ENCODE assay signal across 17 cellular contexts in the genomic region with DNA sequence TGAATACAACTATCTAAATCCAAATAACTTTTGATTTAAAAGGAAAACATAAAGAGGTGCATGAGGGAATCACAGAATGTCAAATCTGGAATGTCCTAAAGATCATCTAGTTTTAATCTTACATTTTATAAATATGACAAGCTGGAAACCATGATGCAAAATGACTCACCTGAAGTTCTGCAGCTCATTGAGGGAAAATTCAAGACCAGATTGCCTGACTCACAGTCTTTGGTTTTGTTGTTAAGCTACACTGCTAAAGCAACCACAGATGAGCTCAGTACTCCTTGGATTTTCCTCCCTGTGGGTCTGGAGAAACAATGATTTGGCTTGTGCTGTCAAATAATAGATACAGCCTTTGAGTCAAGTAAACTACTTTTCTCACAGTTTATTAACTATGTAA. TPM values are rescaled to one million over a fixed set of nuclear protein-coding genes. Genes with fewer than 3 reads are reported as not detected.
DNase-seq lines count a peak whose midpoint lies in the region; ATAC-seq and TF ChIP-seq lines count a peak whose summit lies in the region.
"Had no signal": no experiment of that assay in that cellular context is flagged by ENCODE, and none has a peak within 500 bp of the region (broad histone marks: within the 10 kb centered on the region; RNA-seq: fewer than 3 reads in every experiment).

No MANE protein-coding gene starts in this region.

- no peak overlapping the region for H4K91ac ChIP-seq in IMR-90 (ENCODE audit: insufficient read depth, low read depth, low read length)

- H4K8ac ChIP-seq in IMR-90 (ENCODE audit: low read depth in 2 of 2, low read length in 2 of 2): no peak overlapping the region

- H3K56ac ChIP-seq in IMR-90 (ENCODE audit: extremely low read depth, insufficient read depth, low read length): no peak overlapping the region

- peak; percentile 78 for DNase-seq in AG04449 (ENCODE audit: low read depth, low spot score)
- DNase-seq in IMR-90: peak; percentile 97
- peak; percentile 91 for DNase-seq in astrocyte of the hippocampus (ENCODE audit: low read depth, low spot score)
- peak; percentile 93 for DNase-seq in glomerular visceral epithelial cell (ENCODE audit: extremely low spot score)
- DNase-seq in spleen: no peak
- no peak for DNase-seq in glutamatergic neuron
- DNase-seq in WERI-Rb-1: no peak
- DNase-seq: activated CD4-positive, alpha-beta memory T cell treated with anti-CD3 and anti-CD28 coated beads for 36 hours; activated gamma-delta T cell; AML-193; cerebellar nuclear complex; NCI-H2227 treated with DMSO at 0.1 percent for 48 hours; upper lobe of left lung had no signal

- no peak for TF ChIP-seq POLR2A in IMR-90 (IDR thresholded peaks at IDR 0.05; ENCODE audit: low read depth, low read length)
- TF ChIP-seq POLR2A in spleen (IDR thresholded peaks at IDR 0.05): no peak

- no peak overlapping the region for H2BK5ac ChIP-seq in IMR-90 (ENCODE audit: low read depth, low read length, poor library complexity, severe bottlenecking)

- H3K4me1 ChIP-seq in IMR-90 (ENCODE audit: control insufficient read depth, insufficient read depth, low read length) (no peaks in the 10 kb centered on the region; the same call in 1 of the 2 replicates), spleen (no peaks in the 10 kb centered on the region)
- H3K4me1 ChIP-seq: upper lobe of left lung had no signal

- H3K27me3 Mint-ChIP-seq in glutamatergic neuron (ENCODE audit: unreplicated experiment): no peaks in the 10 kb centered on the region
- H3K27me3 Mint-ChIP-seq: activated CD4-positive, alpha-beta memory T cell treated with anti-CD3 and anti-CD28 coated beads for 36 hours; memory B cell had no signal

- no peak overlapping the region for H3K4ac ChIP-seq in IMR-90 (ENCODE audit: low read depth, low read length)

- H3K9me3 ChIP-seq in IMR-90 (ENCODE audit: control insufficient read depth, insufficient read depth, low read length) (no peaks in the 10 kb centered on the region), spleen (no peaks in the 10 kb centered on the region), WERI-Rb-1 (ENCODE audit: severe bottlenecking) (no peaks in the 10 kb centered on the region)
- H3K9me3 ChIP-seq: upper lobe of left lung had no signal

- H3K27ac Mint-ChIP-seq in glutamatergic neuron (ENCODE audit: unreplicated experiment): no peak overlapping the region
- H3K27ac Mint-ChIP-seq: activated CD4-positive, alpha-beta memory T cell treated with anti-CD3 and anti-CD28 coated beads for 36 hours; memory B cell had no signal

- dilution Hi-C loops in IMR-90 (cut with HindIII; ENCODE audit: low sequenced_read_pairs, unreplicated experiment): no loop called here

- POLR2A ChIA-PET in AG04449 (lab: Yijun Ruan, JAX): interaction anchor here (1.2 kb wide), 1 partner anchor 19 kb away, joined by 5 read pairs; the partner anchor contains the start of gene EDIL3
- POLR2A ChIA-PET in IMR-90 (lab: Charles Lee; ENCODE audit: unreplicated experiment): no interaction called here

- H2BK20ac ChIP-seq in IMR-90 (ENCODE audit: low read depth, low read length): no peak overlapping the region

- in situ Hi-C loops in IMR-90 (cut with MboI; ENCODE audit: low sequenced_read_pairs): no loop called here

- no peak overlapping the region for H3K4me3 Mint-ChIP-seq in glutamatergic neuron (ENCODE audit: unreplicated experiment)
- H3K4me3 Mint-ChIP-seq: activated CD4-positive, alpha-beta memory T cell treated with anti-CD3 and anti-CD28 coated beads for 36 hours; memory B cell had no signal

- no peak overlapping the region for H3K9ac ChIP-seq in IMR-90 (ENCODE audit: low read depth, low read length)

- CTCF ChIA-PET in AG04449 (lab: Yijun Ruan, JAX) (interaction anchor here (0.7 to 1.3 kb wide), 2 partner anchors 476 to 686 kb away, joined by 3 read pairs; no protein-coding TSS in a partner anchor), IMR-90 (lab: Yijun Ruan, JAX) (interaction anchor here (0.6 to 1.3 kb wide), 2 partner anchors 48 to 105 kb away, joined by 3 to 5 read pairs; no protein-coding TSS in a partner anchor)

- H3K4me3 ChIP-seq in AG04449 (ENCODE audit: low read depth, low read length) (no peak overlapping the region), IMR-90 (ENCODE audit: insufficient read depth, low read depth, low read length) (no peak overlapping the region), spleen (no peak overlapping the region), WERI-Rb-1 (ENCODE audit: low read depth, low read length) (no peak overlapping the region)
- H3K4me3 ChIP-seq: GM12878, upper lobe of left lung had no signal

- no peaks in the 10 kb centered on the region for H4K20me1 ChIP-seq in IMR-90 (ENCODE audit: insufficient read depth, low read length)

- no peak overlapping the region for H2BK120ac ChIP-seq in IMR-90 (ENCODE audit: low read depth, low read length)

- no peak overlapping the region for H2AFZ ChIP-seq in IMR-90 (replicated peaks; ENCODE audit: low read length, poor library complexity)

- no peak overlapping the region for H4K5ac ChIP-seq in IMR-90 (ENCODE audit: low read depth, low read length)

- H3K27ac ChIP-seq in IMR-90 (ENCODE audit: insufficient read depth, low read length): no peak overlapping the region
- H3K27ac ChIP-seq in spleen: no peak overlapping the region
- H3K27ac ChIP-seq in WERI-Rb-1: no peak overlapping the region
- H3K27ac ChIP-seq: HL-60, upper lobe of left lung had no signal

- no peak overlapping the region for H3K4me2 ChIP-seq in IMR-90 (ENCODE audit: low read depth, low read length)

- H3K36me3 Mint-ChIP-seq in glutamatergic neuron (ENCODE audit: unreplicated experiment): no peaks in the 10 kb centered on the region
- H3K36me3 Mint-ChIP-seq: activated CD4-positive, alpha-beta memory T cell treated with anti-CD3 and anti-CD28 coated beads for 36 hours; memory B cell had no signal

- H2AK9ac ChIP-seq in IMR-90 (replicated peaks; ENCODE audit: low read depth, low read length, poor library complexity): no peak overlapping the region

- H3K27me3 ChIP-seq in IMR-90 (ENCODE audit: control insufficient read depth, insufficient read depth, low read length) (no peaks in the 10 kb centered on the region), spleen (replicated peaks in 1 of 7) (no peaks in the 10 kb centered on the region), WERI-Rb-1 (ENCODE audit: insufficient read depth, low read depth, severe bottlenecking) (no peaks in the 10 kb centered on the region)
- H3K27me3 ChIP-seq: upper lobe of left lung had no signal

- no peak overlapping the region for H3K18ac ChIP-seq in IMR-90 (ENCODE audit: low read depth, low read length)

- TF ChIP-seq RAD21 in IMR-90 (IDR thresholded peaks at IDR 0.05; ENCODE audit: low read length): no peak

- no peaks in the 10 kb centered on the region for H3K79me1 ChIP-seq in IMR-90 (ENCODE audit: low read depth in 1 of 2, low read length in 2 of 2)

- no TSS peak for BruUV-seq in IMR-90 (replicated peaks; lab: Mats Ljungman, UMichigan)

- H3K23ac ChIP-seq in IMR-90 (ENCODE audit: low read depth, low read length): no peak overlapping the region

- no peaks in the 10 kb centered on the region for H3K4me1 Mint-ChIP-seq in glutamatergic neuron (ENCODE audit: low read depth, unreplicated experiment)
- H3K4me1 Mint-ChIP-seq: memory B cell had no signal

- H2AK5ac ChIP-seq in IMR-90 (ENCODE audit: low read depth, low read length): no peak overlapping the region

- ATAC-seq in IMR-90 (ENCODE audit: low read depth): peak; percentile 83
- ATAC-seq in HG02623 (IDR thresholded peaks at IDR 0.05; ENCODE audit: unreplicated experiment): no peak
- ATAC-seq: GM12878 had no signal

- H2BK15ac ChIP-seq in IMR-90 (ENCODE audit: low read depth, low read length): no peak overlapping the region

- no peaks in the 10 kb centered on the region; the same call in 1 of the 2 replicates for H3K9me1 ChIP-seq in IMR-90 (ENCODE audit: insufficient read depth, low read length)

- intact Hi-C loops in IMR-90 (cut with micrococcal nuclease) (no loop called here), spleen (cut with DNase I; ENCODE audit: low total_unique reads) (no loop called here)

- no peaks in the 10 kb centered on the region for H3K36me3 ChIP-seq in IMR-90 (ENCODE audit: control insufficient read depth, insufficient read depth, low read length)
- H3K36me3 ChIP-seq in spleen: no peaks in the 10 kb centered on the region
- H3K36me3 ChIP-seq in WERI-Rb-1: no peaks in the 10 kb centered on the region
- H3K36me3 ChIP-seq: upper lobe of left lung had no signal

- no peak for TF ChIP-seq CTCF in AG04449 (IDR thresholded peaks at IDR 0.05; ENCODE audit: insufficient read depth, low read length, missing control alignments)
- TF ChIP-seq CTCF in IMR-90 (conservative IDR thresholded peaks at IDR 0.05; ENCODE audit: low read depth, low read length): no peak
- no peak for TF ChIP-seq CTCF in spleen (IDR thresholded peaks at IDR 0.05 in 8 of 11, conservative IDR thresholded peaks at IDR 0.05 in 3 of 11)
- TF ChIP-seq CTCF in glutamatergic neuron (IDR thresholded peaks at IDR 0.05; ENCODE audit: partially characterized antibody, unreplicated experiment): no peak
- TF ChIP-seq CTCF in WERI-Rb-1 (IDR thresholded peaks at IDR 0.05; ENCODE audit: low read depth, low read length): no peak

- H3K9me3 Mint-ChIP-seq in glutamatergic neuron (ENCODE audit: unreplicated experiment): no peaks in the 10 kb centered on the region
- H3K9me3 Mint-ChIP-seq: activated CD4-positive, alpha-beta memory T cell treated with anti-CD3 and anti-CD28 coated beads for 36 hours; memory B cell had no signal

- H3K14ac ChIP-seq in IMR-90 (replicated peaks; ENCODE audit: low read depth, low read length): no peak overlapping the region

TF ChIP-seq in IMR-90, 13 proteins besides CTCF, POLR2A, EP300 and RAD21 (continues in another document):
- TF ChIP-seq NFE2L2 (IDR thresholded peaks at IDR 0.05; ENCODE audit: low read depth, low read length) (0 out of 2 replicates have a peak, but pooled peaks have one; percentile 23), ELK1 (IDR thresholded peaks at IDR 0.05; ENCODE audit: borderline replicate concordance, low read depth, low read length) (no peak), CHD1 (IDR thresholded peaks at IDR 0.05; ENCODE audit: low read depth, low read length) (no peak), FOS (IDR thresholded peaks at IDR 0.05; ENCODE audit: low read depth, low read length) (peak; percentile 89)

RNA-seq across cellular contexts. Expression of gene EDIL3, which starts 19.1 kb away (rescaled TPM):
- total RNA-seq in IMR-90 (2012; rRNA removed): 82.8 and 101 TPM in 2 replicates
- polyA plus RNA-seq in IMR-90 (2012; rRNA removed): 43.7 and 55.5 TPM in 2 replicates
- polyA plus RNA-seq in IMR-90 (2012; cell fraction: cytosol; rRNA removed): 10.6 and 11.1 TPM in 2 replicates
- polyA plus RNA-seq in IMR-90 (2012; cell fraction: nucleus; rRNA removed; ENCODE audit: low replicate concordance): 3.3 and 17.7 TPM in 2 replicates
- total RNA-seq in spleen: 1 to 10 TPM in 6 of 7 donors, under 1 TPM in 1; 0.61 to 2.9 (median 2.4) TPM
- 1 to 10 TPM in 2 of 3 donors, under 1 TPM in 1; 0.83 to 2.0 (median 1.1) TPM for polyA plus RNA-seq in spleen
- total RNA-seq in glutamatergic neuron (ENCODE audit: unreplicated experiment): 220 TPM
- total RNA-seq: activated CD4-positive, alpha-beta memory T cell treated with anti-CD3 and anti-CD28 coated beads for 36 hours had no signal

Comparison
In these comparisons a context has a peak if more than half of its experiments do, and no peak if none do; other contexts are left out.
1. DNase-seq: peak in AG04449 (single experiment), IMR-90 (single experiment), astrocyte of the hippocampus (single experiment) and glomerular visceral epithelial cell (single experiment); none in spleen (single experiment), glutamatergic neuron (single experiment) and WERI-Rb-1 (single experiment).
2. RNA of gene EDIL3, which starts 19.1 kb away (total RNA-seq): 220 TPM in glutamatergic neuron (single experiment) and 82.8 to 101 TPM in IMR-90; 0.61 to 2.9 TPM in spleen; every median in the first group is over 10 times any median in the second.